In genomic region chr1:207850621-207851407, GRCh38 we compare ENCODE assay signal across 13 cellular contexts.
A peak's percentile ranks its signal among the peaks of the same experiment; 100 is the strongest.
DNase-seq lines count a peak whose midpoint lies in the region; ATAC-seq and TF ChIP-seq lines count a peak whose summit lies in the region.
"Had no signal": no experiment of that assay in that cellular context is flagged by ENCODE, and none has a peak within 500 bp of the region (broad histone marks: within the 10 kb centered on the region; RNA-seq: fewer than 3 reads in every experiment).

No MANE protein-coding gene starts in this region.

- peak overlapping the region; percentile 99 for H3K27ac ChIP-seq in epithelial cell of prostate
- no peak overlapping the region for H3K27ac ChIP-seq in effector memory CD4-positive, alpha-beta T cell (ENCODE audit: insufficient read depth, low read length, poor library complexity, severe bottlenecking)

- TF ChIP-seq CTCF in nephron progenitor cell (IDR thresholded peaks at IDR 0.05): no peak

- H3K27me3 Mint-ChIP-seq in nephron progenitor cell (ENCODE audit: low read depth, poor library complexity): peaks cover 22% of the 10 kb centered on the region

- H3K4me1 Mint-ChIP-seq in nephron progenitor cell: peaks cover 31% of the 10 kb centered on the region

- peak overlapping the region; percentile 24 for H3K27ac Mint-ChIP-seq in nephron progenitor cell

- no peak overlapping the region for H3K4me3 Mint-ChIP-seq in nephron progenitor cell

- H3K4me1 ChIP-seq in effector memory CD4-positive, alpha-beta T cell (ENCODE audit: control insufficient read depth, insufficient read depth, low read length, poor library complexity, severe bottlenecking): peaks cover 45% of the 10 kb centered on the region

- peaks cover 15% of the 10 kb centered on the region for H3K36me3 ChIP-seq in effector memory CD4-positive, alpha-beta T cell (ENCODE audit: control insufficient read depth, insufficient read depth, low read length)

- no peaks in the 10 kb centered on the region for H3K9me3 Mint-ChIP-seq in nephron progenitor cell

- no peaks in the 10 kb centered on the region for H3K9me3 ChIP-seq in effector memory CD4-positive, alpha-beta T cell (ENCODE audit: control insufficient read depth, low read length)

- no peaks in the 10 kb centered on the region for H3K27me3 ChIP-seq in effector memory CD4-positive, alpha-beta T cell (replicated peaks; ENCODE audit: control insufficient read depth, insufficient read depth, low read length, poor library complexity, severe bottlenecking)

- peak; percentile 24 for DNase-seq in CD1c-positive myeloid dendritic cell (ENCODE audit: extremely low spot score)
- peak; percentile 83 for DNase-seq in MV-4-11 (lab: John Stamatoyannopoulos, UW)
- no peak for DNase-seq in epithelial cell of prostate (ENCODE audit: low read depth, low spot score)
- no peak for DNase-seq in nephron progenitor cell
- no peak for DNase-seq in NCI-H1417 treated with DMSO at 0.1 percent for 48 hours (lab: John Stamatoyannopoulos, UW)
- DNase-seq in effector memory CD4-positive, alpha-beta T cell: no peak
- DNase-seq: effector CD4-positive, alpha-beta T cell; GDM1; NCI-H1436; NCI-H748 treated with DMSO at 0.1 percent for 48 hours; SHP77 treated with DMSO at 0.1 percent for 48 hours had no signal

- ATAC-seq in HG02642 (IDR thresholded peaks at IDR 0.05; ENCODE audit: poor library complexity, unreplicated experiment) (no peak), HG02870 (IDR thresholded peaks at IDR 0.05; ENCODE audit: unreplicated experiment) (no peak)

- H3K4me3 ChIP-seq in effector memory CD4-positive, alpha-beta T cell (ENCODE audit: insufficient read depth, low read depth, low read length, poor library complexity, severe bottlenecking): no peak overlapping the region

- H3K36me3 Mint-ChIP-seq in nephron progenitor cell (ENCODE audit: low read depth): peaks cover 8% of the 10 kb centered on the region

Comparison
In these comparisons a context has a peak if more than half of its experiments do, and no peak if none do; other contexts are left out.
1. DNase-seq: peak in CD1c-positive myeloid dendritic cell (single experiment) and MV-4-11 (single experiment); none in epithelial cell of prostate (single experiment), nephron progenitor cell (single experiment), NCI-H1417 treated with DMSO at 0.1 percent for 48 hours (single experiment) and effector memory CD4-positive, alpha-beta T cell (0 of 3).